8 cellular contexts compared by ENCODE assay signal in genomic region chr16:27408012-27408601, GRCh38. TPM values are rescaled to one million over a fixed set of nuclear protein-coding genes. Genes with fewer than 3 reads are reported as not detected.
DNase-seq lines count a peak whose midpoint lies in the region; ATAC-seq and FAIRE-seq lines count a peak whose summit lies in the region.

No MANE protein-coding gene starts in this region.

- H3K4me3 Mint-ChIP-seq in activated CD4-positive, alpha-beta T cell treated with anti-CD3 and anti-CD28 coated beads for 36 hours: peak overlapping the region; percentile 99
- peak overlapping the region; percentile 7 to 99 (median 98) for H3K4me3 Mint-ChIP-seq in naive B cell

- ATAC-seq in activated CD4-positive, alpha-beta T cell treated with anti-CD3 and anti-CD28 coated beads for 36 hours: peak; percentile 59
- peak; percentile 44 for ATAC-seq in HG03196 (IDR thresholded peaks at IDR 0.05; ENCODE audit: unreplicated experiment)
- peak in 1 of 2 donors; percentile 5 for ATAC-seq in naive B cell (ENCODE audit: low read depth in 2 of 2)
- no peak for ATAC-seq in HG03045 (IDR thresholded peaks at IDR 0.05; ENCODE audit: unreplicated experiment)

- intact Hi-C loops in activated CD4-positive, alpha-beta T cell treated with anti-CD3 and anti-CD28 coated beads for 36 hours (cut with DNase I, micrococcal nuclease): loop anchor here (1.0 to 10.0 kb wide), 9 partner anchors 18 to 811 kb away; no protein-coding TSS in a partner anchor

- CTCF ChIA-PET in activated CD4-positive, alpha-beta T cell treated with anti-CD3 and anti-CD28 coated beads for 36 hours (lab: Charles Lee): interaction anchor here (0.6 to 5.1 kb wide), 8 partner anchors 9 to 173 kb away, joined by 3 to 47 read pairs (median 4); no protein-coding TSS in a partner anchor

- peaks cover 73% of the 10 kb centered on the region for H3K4me1 Mint-ChIP-seq in activated CD4-positive, alpha-beta T cell treated with anti-CD3 and anti-CD28 coated beads for 36 hours
- peaks cover 73 to 96% (median 80%) of the 10 kb centered on the region in 3 donors for H3K4me1 Mint-ChIP-seq in naive B cell

- peak overlapping the region; percentile 97 for H3K27ac Mint-ChIP-seq in activated CD4-positive, alpha-beta T cell treated with anti-CD3 and anti-CD28 coated beads for 36 hours
- peak overlapping the region; percentile 91 to 99 (median 94) for H3K27ac Mint-ChIP-seq in naive B cell

- H3K27me3 Mint-ChIP-seq in activated CD4-positive, alpha-beta T cell treated with anti-CD3 and anti-CD28 coated beads for 36 hours: no peaks in the 10 kb centered on the region
- no peaks in the 10 kb centered on the region for H3K27me3 Mint-ChIP-seq in naive B cell

- peak; percentile 71 for DNase-seq in activated CD4-positive, alpha-beta T cell treated with anti-CD3 and anti-CD28 coated beads for 36 hours
- no peak for DNase-seq in activated CD4-positive, alpha-beta T cell treated with anti-CD3 and anti-CD28 coated beads for 1 hour
- peak; percentile 60 for DNase-seq in activated CD8-positive, alpha-beta memory T cell treated with anti-CD3 and anti-CD28 coated beads, Interleukin-2, amount 50 U/mL, for 4 hours
- DNase-seq in naive B cell (no peak), HTR-8/SVneo (ENCODE audit: insufficient read length, low spot score) (no peak), epidermal melanocyte (ENCODE audit: insufficient read length, low spot score) (no peak)

- H3K36me3 Mint-ChIP-seq in activated CD4-positive, alpha-beta T cell treated with anti-CD3 and anti-CD28 coated beads for 36 hours (ENCODE audit: low read depth): peaks cover 89% of the 10 kb centered on the region
- peaks cover 24 to 37% of the 10 kb centered on the region in 2 donors for H3K36me3 Mint-ChIP-seq in naive B cell

- POLR2A ChIA-PET in activated CD4-positive, alpha-beta T cell treated with anti-CD3 and anti-CD28 coated beads for 36 hours (lab: Charles Lee): interaction anchor here (0.5 to 8.4 kb wide), 11 partner anchors 9 to 204 kb away, joined by 3 to 103 read pairs (median 4); partner anchors contain the start of gene KDM8

- peaks cover 8% of the 10 kb centered on the region for H3K9me3 Mint-ChIP-seq in activated CD4-positive, alpha-beta T cell treated with anti-CD3 and anti-CD28 coated beads for 36 hours (ENCODE audit: low read depth)
- peaks cover 0 to 5% (median 0%) of the 10 kb centered on the region in 7 donors for H3K9me3 Mint-ChIP-seq in naive B cell

- FAIRE-seq in HTR-8/SVneo (lab: Jason Lieb, UNC): no peak

RNA-seq across cellular contexts. Expression of gene IL21R, which starts 6.1 kb away (rescaled TPM):
- total RNA-seq in activated CD4-positive, alpha-beta T cell treated with anti-CD3 and anti-CD28 coated beads for 36 hours: 10 to 100 TPM; 61.8 to 73.5 TPM
- 100 to 1,000 TPM in 1 of 6 donors, 10 to 100 TPM in 5; 47.9 to 118 (median 74.5) TPM for polyA plus RNA-seq in naive B cell (ENCODE audit: low read depth in 6 of 6)

Comparison
In these comparisons a context has a peak if more than half of its experiments do, and no peak if none do; other contexts are left out.
1. DNase-seq: peak in activated CD4-positive, alpha-beta T cell treated with anti-CD3 and anti-CD28 coated beads for 36 hours (single experiment) and activated CD8-positive, alpha-beta memory T cell treated with anti-CD3 and anti-CD28 coated beads, Interleukin-2, amount 50 U/mL, for 4 hours (single experiment); none in activated CD4-positive, alpha-beta T cell treated with anti-CD3 and anti-CD28 coated beads for 1 hour (single experiment), naive B cell (single experiment), HTR-8/SVneo (single experiment) and epidermal melanocyte (single experiment).